1 cellular context compared by ENCODE assay signal in genomic region chr12:57179331-57180086, GRCh38.
TF ChIP-seq lines count a peak whose summit lies in the region.

No MANE protein-coding gene starts in this region.

TF ChIP-seq in H1, 55 proteins besides CTCF, POLR2A, EP300 and RAD21:
- TF ChIP-seq TAF1 (IDR thresholded peaks at IDR 0.05; ENCODE audit: low read depth, low read length) (no peak), GABPA (IDR thresholded peaks at IDR 0.05; ENCODE audit: borderline replicate concordance, insufficient read depth, low read length) (no peak), SIX5 (IDR thresholded peaks at IDR 0.05; ENCODE audit: low read depth, low read length) (no peak), POLR2AphosphoS5 (IDR thresholded peaks at IDR 0.05; ENCODE audit: low read depth, low read length) (peak; percentile 14; the same call in 1 of the 2 replicates)
TF ChIP-seq in H1: peak in this region for 1.
